8 cellular contexts compared by ENCODE assay signal in genomic region chr6:130018292-130018829, GRCh38. TPM values are rescaled to one million over a fixed set of nuclear protein-coding genes. Genes with fewer than 3 reads are reported as not detected.
DNase-seq lines count a peak whose midpoint lies in the region; ATAC-seq and TF ChIP-seq lines count a peak whose summit lies in the region.

TSS of gene L3MBTL3 (plus strand) at chr6:130018581. CDS start at chr6:130042700, 24,119 bp downstream.

- peaks cover 8% of the 10 kb centered on the region for H3K4me1 ChIP-seq in OCI-LY1 (ENCODE audit: insufficient read depth, low read length, severe bottlenecking)
- peaks cover 4% of the 10 kb centered on the region for H3K4me1 ChIP-seq in mucosa of descending colon (ENCODE audit: low read depth)

- H4K20me1 ChIP-seq in OCI-LY1 (ENCODE audit: insufficient read depth, low read length), result no peaks in the 10 kb centered on the region; the same call in 1 of the 2 replicates

- H3K36me3 ChIP-seq in OCI-LY1 (ENCODE audit: insufficient read depth, low read length), result no peaks in the 10 kb centered on the region
- H3K36me3 ChIP-seq in mucosa of descending colon (ENCODE audit: low read depth), result no peaks in the 10 kb centered on the region

- H3K9me2 ChIP-seq in OCI-LY1 (ENCODE audit: low read depth, low read length), result no peaks in the 10 kb centered on the region

- H3K27ac ChIP-seq in CD4-positive, alpha-beta T cell (ENCODE audit: low read depth, low read length), result peak within 1 kb of the TSS; percentile 60
- no peak within 1 kb of the TSS for H3K27ac ChIP-seq in OCI-LY1 (ENCODE audit: low read depth, low read length, poor library complexity, severe bottlenecking)

- H3K9ac ChIP-seq in OCI-LY1 (ENCODE audit: low read length), result peak within 1 kb of the TSS; percentile 86

- peak within 1 kb of the TSS; percentile 98 for H3K4me3 Mint-ChIP-seq in CD4-positive, alpha-beta T cell

- H3K4me2 ChIP-seq in OCI-LY1 (ENCODE audit: low read length), result peak within 1 kb of the TSS; percentile 88

- H3K4me1 Mint-ChIP-seq in CD4-positive, alpha-beta T cell (ENCODE audit: low read depth), result peaks cover 30% of the 10 kb centered on the region

- H3K27ac Mint-ChIP-seq in CD4-positive, alpha-beta T cell, result peak within 1 kb of the TSS; percentile 94

- POLR2A ChIA-PET in CD4-positive, alpha-beta T cell (lab: Charles Lee), result interaction anchor here (0.6 to 3.5 kb wide), 4 partner anchors 12 to 528 kb away, joined by 3 to 33 read pairs (median 15); no protein-coding TSS in a partner anchor

- H3F3A ChIP-seq in OCI-LY1 (ENCODE audit: insufficient read depth, low read length), result no peaks in the 10 kb centered on the region; the same call in 1 of the 2 replicates

- DNase-seq in CD4-positive, alpha-beta T cell, result peak; percentile 79 to 89 (median 86)
- peak; percentile 75 for DNase-seq in HT-29 (ENCODE audit: low spot score)
- DNase-seq in activated T-cell treated with anti-CD3 and anti-CD28 coated beads for 4 hours, result peak; percentile 79
- DNase-seq in epithelial cell of proximal tubule (ENCODE audit: low read depth), result peak; percentile 25
- peak; percentile 90 to 93 (median 93) for DNase-seq in mucosa of descending colon
- peak; percentile 70 to 82 for DNase-seq in stimulated activated CD8-positive, alpha-beta memory T cell treated with anti-CD3 and anti-CD28 coated beads, Interleukin-2, amount 100 ng/mL, for 1 hour (ENCODE audit: low read depth in 2 of 2)

- no peaks in the 10 kb centered on the region for H3K9me3 ChIP-seq in CD4-positive, alpha-beta T cell (ENCODE audit: control insufficient read depth, low read length)
- no peaks in the 10 kb centered on the region for H3K9me3 ChIP-seq in OCI-LY1 (ENCODE audit: low read length)
- no peaks in the 10 kb centered on the region for H3K9me3 ChIP-seq in mucosa of descending colon

- TF ChIP-seq CTCF in CD4-positive, alpha-beta T cell (IDR thresholded peaks at IDR 0.05), result no peak
- TF ChIP-seq CTCF in OCI-LY1 (IDR thresholded peaks at IDR 0.05; ENCODE audit: low read length), result no peak
- no peak for TF ChIP-seq CTCF in epithelial cell of proximal tubule (conservative IDR thresholded peaks at IDR 0.05; ENCODE audit: low read depth, low read length)
- no peak for TF ChIP-seq CTCF in mucosa of descending colon (IDR thresholded peaks at IDR 0.05)

- H3K4me3 ChIP-seq in OCI-LY1 (ENCODE audit: low read depth, low read length, poor library complexity, severe bottlenecking) (peak within 1 kb of the TSS; percentile 83), epithelial cell of proximal tubule (ENCODE audit: low read depth, low read length) (peak within 1 kb of the TSS; percentile 81), mucosa of descending colon (peak within 1 kb of the TSS; percentile 61)

- intact Hi-C loops in CD4-positive, alpha-beta T cell (cut with DNase I, micrococcal nuclease), result no loop called here
- intact Hi-C loops in mucosa of descending colon (cut with DNase I, micrococcal nuclease), result no loop called here

- peak within 1 kb of the TSS; percentile 87 for H2AFZ ChIP-seq in OCI-LY1 (ENCODE audit: low read length)

- no peaks in the 10 kb centered on the region for H3K27me3 Mint-ChIP-seq in CD4-positive, alpha-beta T cell

- CTCF ChIA-PET in CD4-positive, alpha-beta T cell (lab: Charles Lee), result no interaction called here

- no peaks in the 10 kb centered on the region for H3K27me3 ChIP-seq in CD4-positive, alpha-beta T cell (ENCODE audit: control insufficient read depth, insufficient read depth, low read length)
- H3K27me3 ChIP-seq in OCI-LY1 (ENCODE audit: insufficient read depth, low read length), result no peaks in the 10 kb centered on the region

- ATAC-seq in CD4-positive, alpha-beta T cell (ENCODE audit: poor library complexity), result peak; percentile 79
- ATAC-seq in GM21360 (IDR thresholded peaks at IDR 0.05; ENCODE audit: unreplicated experiment), result peak; percentile 70
- peak; percentile 88 for ATAC-seq in mucosa of descending colon

- no peaks in the 10 kb centered on the region for H3K9me3 Mint-ChIP-seq in CD4-positive, alpha-beta T cell

- no peaks in the 10 kb centered on the region for H3K79me2 ChIP-seq in OCI-LY1 (ENCODE audit: insufficient read depth, low read length)

- peaks cover 16% of the 10 kb centered on the region for H3K36me3 Mint-ChIP-seq in CD4-positive, alpha-beta T cell (ENCODE audit: low read depth)

RNA-seq across cellular contexts. Expression of gene L3MBTL3, which starts in this region (rescaled TPM):
- 10 to 100 TPM; 29.0 to 30.1 TPM for total RNA-seq in CD4-positive, alpha-beta T cell
- 1.3 and 1.4 TPM in 2 replicates for total RNA-seq in HT-29 (2014; rRNA removed; shearing (Covaris generic))
- total RNA-seq in epithelial cell of proximal tubule (6.3 and 9.6 TPM in 2 replicates), mucosa of descending colon (10 to 100 TPM in 2 of 3 donors, 1 to 10 TPM in 1; 9.2 to 13.0 (median 11.1) TPM)

Comparison
In these comparisons a context has a peak if more than half of its experiments do, and no peak if none do; other contexts are left out.
1. DNase-seq: peak in every context shown above with its lines; median percentile 93 in mucosa of descending colon; 86 in CD4-positive, alpha-beta T cell; 79 in activated T-cell treated with anti-CD3 and anti-CD28 coated beads for 4 hours; 76 in stimulated activated CD8-positive, alpha-beta memory T cell treated with anti-CD3 and anti-CD28 coated beads, Interleukin-2, amount 100 ng/mL, for 1 hour; 75 in HT-29; 25 in epithelial cell of proximal tubule.